2 cellular contexts compared by ENCODE assay signal in genomic region chr1:192608671-192609070, GRCh38.
TF ChIP-seq lines count a peak whose summit lies in the region.

No MANE protein-coding gene starts in this region.

TF ChIP-seq in GM12891, 5 proteins besides CTCF, POLR2A, EP300 and RAD21:
- TF ChIP-seq TAF1 (IDR thresholded peaks at IDR 0.05; ENCODE audit: low read depth, low read length), result no peak
- TF ChIP-seq PAX5 (IDR thresholded peaks at IDR 0.05; ENCODE audit: insufficient read depth, low read length, severe bottlenecking), result no peak
- TF ChIP-seq POU2F2 (IDR thresholded peaks at IDR 0.05; ENCODE audit: low read depth, low read length), result no peak
- no peak for TF ChIP-seq SPI1 (IDR thresholded peaks at IDR 0.05; ENCODE audit: low read depth, low read length)
- TF ChIP-seq POLR2AphosphoS5 (IDR thresholded peaks at IDR 0.05; ENCODE audit: low read depth, low read length), result no peak

TF ChIP-seq in GM12878, 131 proteins besides CTCF, POLR2A, EP300 and RAD21:
- TF ChIP-seq CREB1 (IDR thresholded peaks at IDR 0.05; ENCODE audit: low read depth), result no peak
- no peak for TF ChIP-seq CHD2 (IDR thresholded peaks at IDR 0.05; ENCODE audit: borderline replicate concordance, low read depth, low read length)
- TF ChIP-seq ZBTB33 (IDR thresholded peaks at IDR 0.05), result peak; percentile 60; the same call in 1 of the 2 replicates
- peak; percentile 67 for TF ChIP-seq MLLT1 (IDR thresholded peaks at IDR 0.05)
- TF ChIP-seq HDAC6 (IDR thresholded peaks at IDR 0.05; ENCODE audit: unreplicated experiment), result no peak
- 0 out of 2 replicates have a peak, but pooled peaks have one; percentile 33 for TF ChIP-seq RB1 (IDR thresholded peaks at IDR 0.05; ENCODE audit: borderline replicate concordance)
TF ChIP-seq in GM12878: peak in this region for 3.
